ENCODE assay signal across 21 cellular contexts in the genomic region with DNA sequence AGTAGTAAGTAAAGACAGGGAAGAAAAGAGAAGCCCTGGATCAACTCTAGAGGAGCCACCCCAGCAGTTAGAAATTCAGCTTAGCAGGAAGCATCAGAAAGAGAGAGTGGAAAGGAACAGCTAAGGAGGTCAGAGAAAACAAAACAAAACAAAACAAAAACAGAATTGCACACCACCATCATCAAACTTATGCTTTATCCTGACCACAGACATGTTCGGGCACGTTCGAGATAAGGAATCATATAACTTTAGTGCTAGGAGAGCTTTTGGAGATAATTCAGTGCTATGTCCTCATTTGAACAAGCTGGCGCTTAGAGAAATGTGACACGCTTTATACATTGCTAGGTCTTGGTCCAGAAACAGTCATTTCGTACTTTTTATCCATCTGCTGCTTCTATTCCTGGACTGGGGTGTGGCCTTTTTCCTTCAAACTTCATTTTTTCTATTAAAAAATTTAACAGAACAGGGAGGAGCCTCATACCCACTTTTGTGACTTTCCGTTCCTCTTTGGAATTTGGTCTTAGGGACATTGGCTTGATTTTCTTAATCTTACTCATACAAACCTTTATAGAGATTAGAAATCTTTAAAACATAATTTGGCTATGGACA.
DNase-seq lines count a peak whose midpoint lies in the region; ATAC-seq, FAIRE-seq and TF ChIP-seq lines count a peak whose summit lies in the region.
"Had no signal": no experiment of that assay in that cellular context is flagged by ENCODE, and none has a peak within 500 bp of the region (broad histone marks: within the 10 kb centered on the region; RNA-seq: fewer than 3 reads in every experiment).

No MANE protein-coding gene starts in this region.

- H4K20me1 ChIP-seq in SK-N-SH (ENCODE audit: insufficient read depth): no peaks in the 10 kb centered on the region

- TF ChIP-seq CTCF in SK-N-SH (IDR thresholded peaks at IDR 0.05) (no peak), WERI-Rb-1 (IDR thresholded peaks at IDR 0.05; ENCODE audit: low read depth, low read length) (no peak), tibial nerve (IDR thresholded peaks at IDR 0.05) (no peak)

- POLR2A ChIA-PET in SK-N-SH (lab: Yijun Ruan, JAX): no interaction called here

- H3K4me2 ChIP-seq in SK-N-SH: no peak overlapping the region
- H3K4me2 ChIP-seq: KMS-11 had no signal

- intact Hi-C loops in left colon (cut with DNase I, micrococcal nuclease): no loop called here

- CTCF ChIA-PET in SK-N-SH (lab: Yijun Ruan, JAX): interaction anchor here (0.6 to 2.1 kb wide), 4 partner anchors 12 to 317 kb away, joined by 3 to 8 read pairs (median 4); no protein-coding TSS in a partner anchor

- no peaks in the 10 kb centered on the region for H3K9me3 ChIP-seq in SK-N-SH
- no peaks in the 10 kb centered on the region for H3K9me3 ChIP-seq in WERI-Rb-1 (ENCODE audit: severe bottlenecking)
- H3K9me3 ChIP-seq in tibial nerve: no peaks in the 10 kb centered on the region
- H3K9me3 ChIP-seq in small intestine (ENCODE audit: control insufficient read depth, low read depth): no peaks in the 10 kb centered on the region

- no peak for TF ChIP-seq EP300 in SK-N-SH (IDR thresholded peaks at IDR 0.05; ENCODE audit: borderline replicate concordance in 1 of 2, low read depth in 1 of 2, low read length in 1 of 2)
- TF ChIP-seq EP300 in tibial nerve (IDR thresholded peaks at IDR 0.05): no peak

- no peaks in the 10 kb centered on the region for H3K79me2 ChIP-seq in SK-N-SH (ENCODE audit: insufficient read depth)

- no peak for TF ChIP-seq RAD21 in SK-N-SH (IDR thresholded peaks at IDR 0.05; ENCODE audit: low read length)

- H3K9me2 ChIP-seq in SK-N-SH: no peaks in the 10 kb centered on the region

- H3K4me3 ChIP-seq in SK-N-SH (ENCODE audit: low read depth in 2 of 2, low read length in 1 of 2) (no peak overlapping the region), WERI-Rb-1 (ENCODE audit: low read depth, low read length) (no peak overlapping the region), tibial nerve (no peak overlapping the region), small intestine (ENCODE audit: low read depth in 1 of 2, low read length in 2 of 2) (no peak overlapping the region)
- H3K4me3 ChIP-seq: GM12878 had no signal

- H2AFZ ChIP-seq in SK-N-SH (ENCODE audit: low read depth): 0 out of 2 replicates have a peak overlapping the region, but pooled peaks have one; percentile 24

- H3F3A ChIP-seq in SK-N-SH (replicated peaks; ENCODE audit: insufficient read depth): peaks cover 12% of the 10 kb centered on the region

- no peaks in the 10 kb centered on the region; a peak in 1 of 4 replicates for H3K4me1 ChIP-seq in SK-N-SH (ENCODE audit: control insufficient read depth in 1 of 2, insufficient read depth in 2 of 2, low read depth in 1 of 2, low read length in 1 of 2)
- H3K4me1 ChIP-seq in tibial nerve: peaks cover 0 to 4% (median 0%) of the 10 kb centered on the region in 4 donors
- peaks cover 0 to 3% of the 10 kb centered on the region in 2 donors for H3K4me1 ChIP-seq in small intestine (ENCODE audit: control insufficient read depth in 2 of 2, insufficient read depth in 1 of 2, low read depth in 1 of 2, low read length in 1 of 2)

- 91% methylated on average over 7 of the region's 7 CpGs for WGBS in SK-N-SH (ENCODE audit: low lambda C conversion rate)
- 69 to 77% methylated on average over 7 of the region's 7 CpGs for WGBS in tibial nerve, 2 donors
- 70 to 76% (median 76%) methylated on average over 7 of the region's 7 CpGs for WGBS in small intestine, 3 donors

- no peak for TF ChIP-seq POLR2A in tibial nerve (IDR thresholded peaks at IDR 0.05)

- no peak overlapping the region for H3K9ac ChIP-seq in SK-N-SH
- H3K9ac ChIP-seq: KMS-11 had no signal

- no peak for DNase-seq in SK-N-SH
- no peak for DNase-seq in WERI-Rb-1
- DNase-seq in left colon: no peak
- no peak for DNase-seq in tibial nerve (ENCODE audit: low spot score in 2 of 2)
- DNase-seq in NCI-H1092 treated with DMSO at 0.1 percent for 48 hours (lab: John Stamatoyannopoulos, UW): no peak
- no peak for DNase-seq in small intestine
- DNase-seq: activated CD4-positive, alpha-beta T cell treated with anti-CD3 and anti-CD28 coated beads, Interleukin-2, amount 50 U/mL, for 4 hours; activated T-cell treated with anti-CD3 and anti-CD28 coated beads, Interleukin-2, amount 50 U/mL, for 1 hour; caudate nucleus; effector memory CD4-positive, alpha-beta T cell; foreskin melanocyte; naive thymus-derived CD8-positive, alpha-beta T cell; NCI-H1694 treated with DMSO at 0.1 percent for 48 hours; NCI-H446 treated with DMSO at 0.1 percent for 48 hours; posterior cingulate gyrus; stimulated activated naive CD4-positive, alpha-beta T cell had no signal

- H3K36me3 ChIP-seq in SK-N-SH (replicated peaks in 1 of 2; ENCODE audit: control insufficient read depth in 1 of 2, insufficient read depth in 2 of 2, low read length in 1 of 2) (no peaks in the 10 kb centered on the region), WERI-Rb-1 (no peaks in the 10 kb centered on the region), tibial nerve (no peaks in the 10 kb centered on the region), small intestine (ENCODE audit: control insufficient read depth in 2 of 2, insufficient read depth in 2 of 2, low read length in 2 of 2) (no peaks in the 10 kb centered on the region)

- no peak overlapping the region for H3K27ac ChIP-seq in SK-N-SH (ENCODE audit: low read depth in 2 of 2, low read length in 1 of 2)
- H3K27ac ChIP-seq in WERI-Rb-1: peak overlapping the region; percentile 45
- H3K27ac ChIP-seq in tibial nerve: peak overlapping the region in 3 of 4 donors; percentile 29 to 56 (median 36)
- H3K27ac ChIP-seq in small intestine (ENCODE audit: low read depth in 1 of 2, low read length in 1 of 2): peak overlapping the region in 1 of 2 donors; percentile 8
- H3K27ac ChIP-seq: KMS-11 had no signal

- H3K27me3 ChIP-seq in SK-N-SH (ENCODE audit: insufficient read depth): no peaks in the 10 kb centered on the region
- no peaks in the 10 kb centered on the region for H3K27me3 ChIP-seq in WERI-Rb-1 (ENCODE audit: insufficient read depth, low read depth, severe bottlenecking)
- no peaks in the 10 kb centered on the region for H3K27me3 ChIP-seq in tibial nerve
- no peaks in the 10 kb centered on the region for H3K27me3 ChIP-seq in small intestine (ENCODE audit: control insufficient read depth in 2 of 2, insufficient read depth in 2 of 2, low read length in 2 of 2)

- FAIRE-seq in small intestine (lab: Jason Lieb, UNC): no peak
- FAIRE-seq: GM12878 had no signal

- no peak for ATAC-seq in SK-N-SH treated with all-trans-retinoic acid at 6 μM for 48 hours
- ATAC-seq in left colon: peak; percentile 58
- no peak for ATAC-seq in GM18520 (IDR thresholded peaks at IDR 0.05; ENCODE audit: unreplicated experiment)
- ATAC-seq: GM12878; left lobe of liver; naive thymus-derived CD8-positive, alpha-beta T cell had no signal

TF ChIP-seq in SK-N-SH, 30 proteins besides CTCF, POLR2A, EP300 and RAD21 (continues in another document):
- TF ChIP-seq, protein P1, sequence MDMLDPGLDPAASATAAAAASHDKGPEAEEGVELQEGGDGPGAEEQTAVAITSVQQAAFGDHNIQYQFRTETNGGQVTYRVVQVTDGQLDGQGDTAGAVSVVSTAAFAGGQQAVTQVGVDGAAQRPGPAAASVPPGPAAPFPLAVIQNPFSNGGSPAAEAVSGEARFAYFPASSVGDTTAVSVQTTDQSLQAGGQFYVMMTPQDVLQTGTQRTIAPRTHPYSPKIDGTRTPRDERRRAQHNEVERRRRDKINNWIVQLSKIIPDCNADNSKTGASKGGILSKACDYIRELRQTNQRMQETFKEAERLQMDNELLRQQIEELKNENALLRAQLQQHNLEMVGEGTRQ (IDR thresholded peaks at IDR 0.05; ENCODE audit: borderline replicate concordance, low read depth, low read length): no peak
- no peak for TF ChIP-seq RXRA (IDR thresholded peaks at IDR 0.05; ENCODE audit: borderline replicate concordance, low read depth)
- TF ChIP-seq YY1 (IDR thresholded peaks at IDR 0.05; ENCODE audit: low read depth): no peak
- TF ChIP-seq, protein P2, sequence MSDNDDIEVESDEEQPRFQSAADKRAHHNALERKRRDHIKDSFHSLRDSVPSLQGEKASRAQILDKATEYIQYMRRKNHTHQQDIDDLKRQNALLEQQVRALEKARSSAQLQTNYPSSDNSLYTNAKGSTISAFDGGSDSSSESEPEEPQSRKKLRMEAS (IDR thresholded peaks at IDR 0.05; ENCODE audit: low read depth): no peak
- no peak for TF ChIP-seq NRF1 (IDR thresholded peaks at IDR 0.05; ENCODE audit: low read depth, low read length)
- no peak for TF ChIP-seq TEAD4 (IDR thresholded peaks at IDR 0.05; ENCODE audit: borderline replicate concordance, insufficient read depth)
- no peak for TF ChIP-seq MEF2A (IDR thresholded peaks at IDR 0.05; ENCODE audit: borderline replicate concordance, low read depth)

TF ChIP-seq in SK-N-SH treated with all-trans-retinoic acid at 6 μM for 48 hours, 23 proteins besides CTCF, POLR2A, EP300 and RAD21:
- TF ChIP-seq ARNTL (CRISPR knock-in tag; IDR thresholded peaks at IDR 0.05; ENCODE audit: borderline replicate concordance, low read depth): no peak
- TF ChIP-seq TOX (CRISPR knock-in tag; IDR thresholded peaks at IDR 0.05; ENCODE audit: borderline replicate concordance): no peak
- no peak for TF ChIP-seq ZFP3 (CRISPR knock-in tag; IDR thresholded peaks at IDR 0.05)
- TF ChIP-seq, protein P3, sequence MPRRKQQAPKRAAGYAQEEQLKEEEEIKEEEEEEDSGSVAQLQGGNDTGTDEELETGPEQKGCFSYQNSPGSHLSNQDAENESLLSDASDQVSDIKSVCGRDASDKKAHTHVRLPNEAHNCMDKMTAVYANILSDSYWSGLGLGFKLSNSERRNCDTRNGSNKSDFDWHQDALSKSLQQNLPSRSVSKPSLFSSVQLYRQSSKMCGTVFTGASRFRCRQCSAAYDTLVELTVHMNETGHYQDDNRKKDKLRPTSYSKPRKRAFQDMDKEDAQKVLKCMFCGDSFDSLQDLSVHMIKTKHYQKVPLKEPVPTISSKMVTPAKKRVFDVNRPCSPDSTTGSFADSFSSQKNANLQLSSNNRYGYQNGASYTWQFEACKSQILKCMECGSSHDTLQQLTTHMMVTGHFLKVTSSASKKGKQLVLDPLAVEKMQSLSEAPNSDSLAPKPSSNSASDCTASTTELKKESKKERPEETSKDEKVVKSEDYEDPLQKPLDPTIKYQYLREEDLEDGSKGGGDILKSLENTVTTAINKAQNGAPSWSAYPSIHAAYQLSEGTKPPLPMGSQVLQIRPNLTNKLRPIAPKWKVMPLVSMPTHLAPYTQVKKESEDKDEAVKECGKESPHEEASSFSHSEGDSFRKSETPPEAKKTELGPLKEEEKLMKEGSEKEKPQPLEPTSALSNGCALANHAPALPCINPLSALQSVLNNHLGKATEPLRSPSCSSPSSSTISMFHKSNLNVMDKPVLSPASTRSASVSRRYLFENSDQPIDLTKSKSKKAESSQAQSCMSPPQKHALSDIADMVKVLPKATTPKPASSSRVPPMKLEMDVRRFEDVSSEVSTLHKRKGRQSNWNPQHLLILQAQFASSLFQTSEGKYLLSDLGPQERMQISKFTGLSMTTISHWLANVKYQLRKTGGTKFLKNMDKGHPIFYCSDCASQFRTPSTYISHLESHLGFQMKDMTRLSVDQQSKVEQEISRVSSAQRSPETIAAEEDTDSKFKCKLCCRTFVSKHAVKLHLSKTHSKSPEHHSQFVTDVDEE (CRISPR knock-in tag; IDR thresholded peaks at IDR 0.05): no peak
TF ChIP-seq in SK-N-SH treated with all-trans-retinoic acid at 6 μM for 48 hours: peak in this region for 0.

Comparison
In these comparisons a context has a peak if more than half of its experiments do, and no peak if none do; other contexts are left out.
1. H3K27ac ChIP-seq: peak in WERI-Rb-1 (single experiment) and tibial nerve (3 of 4); none in SK-N-SH (0 of 2).